Comparison of ENCODE assay signal across 5 cellular contexts in the genomic region with DNA sequence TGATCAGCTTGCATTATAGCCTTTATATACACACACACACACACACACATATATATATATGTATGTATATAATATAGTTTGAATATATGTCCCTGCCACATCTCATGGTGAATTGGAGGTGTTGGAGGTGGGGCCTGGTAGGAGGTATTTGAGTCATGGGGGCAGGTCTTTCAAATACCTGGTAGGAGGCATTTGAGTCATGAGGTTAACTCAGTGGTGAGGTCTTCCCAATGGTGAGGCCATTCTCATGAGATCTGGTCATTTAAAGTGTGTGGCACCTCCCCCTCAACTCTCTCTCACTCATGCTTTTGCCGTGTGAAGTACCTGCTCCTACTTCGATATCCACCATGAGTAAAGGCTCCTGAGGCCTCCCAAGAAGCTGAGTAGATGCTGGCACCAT. TPM values are rescaled to one million over a fixed set of nuclear protein-coding genes. Genes with fewer than 3 reads are reported as not detected.
"Had no signal": no experiment of that assay in that cellular context is flagged by ENCODE, and none has a peak within 500 bp of the region (broad histone marks: within the 10 kb centered on the region; RNA-seq: fewer than 3 reads in every experiment).

No MANE protein-coding gene starts in this region.

- H3K4me1 Mint-ChIP-seq: GM23338 had no signal

- H3K4me3 Mint-ChIP-seq: GM23338, H9 had no signal

- ATAC-seq: GM23338 had no signal

- H3K27ac Mint-ChIP-seq: GM23338, H9 had no signal

- DNase-seq: H9, HCEC 1CT, IMR-90 had no signal

- H3K9me3 Mint-ChIP-seq: GM23338, H9 had no signal

RNA-seq across cellular contexts. Expression of gene FHIT, which starts 27.5 kb away (rescaled TPM):
- total RNA-seq: HT-29, IMR-90 had no signal
